Comparison of ENCODE assay signal across 9 cellular contexts in genomic region chr4:152462047-152462446, GRCh38.
DNase-seq lines count a peak whose midpoint lies in the region; ATAC-seq and TF ChIP-seq lines count a peak whose summit lies in the region.
"Had no signal": no experiment of that assay in that cellular context is flagged by ENCODE, and none has a peak within 500 bp of the region (broad histone marks: within the 10 kb centered on the region; RNA-seq: fewer than 3 reads in every experiment).

No MANE protein-coding gene starts in this region.

- TF ChIP-seq CTCF in endothelial cell (IDR thresholded peaks at IDR 0.05; ENCODE audit: unreplicated experiment) = no peak

- ATAC-seq in GM18502 (IDR thresholded peaks at IDR 0.05; ENCODE audit: poor library complexity, unreplicated experiment) (peak; percentile 66), GM21515 (IDR thresholded peaks at IDR 0.05; ENCODE audit: unreplicated experiment) (peak; percentile 53), HG03432 (IDR thresholded peaks at IDR 0.05; ENCODE audit: unreplicated experiment) (peak; percentile 74), HG02870 (IDR thresholded peaks at IDR 0.05; ENCODE audit: unreplicated experiment) (no peak)

- H3K4me3 Mint-ChIP-seq in endothelial cell (ENCODE audit: unreplicated experiment) = no peak overlapping the region
- H3K4me3 Mint-ChIP-seq: activated naive CD4-positive, alpha-beta T cell treated with anti-CD3 and anti-CD28 coated beads for 36 hours had no signal

- H3K27ac Mint-ChIP-seq in endothelial cell (ENCODE audit: unreplicated experiment) = peak overlapping the region; percentile 25
- H3K27ac Mint-ChIP-seq: activated naive CD4-positive, alpha-beta T cell treated with anti-CD3 and anti-CD28 coated beads for 36 hours had no signal

- peaks cover 2% of the 10 kb centered on the region for H3K27me3 Mint-ChIP-seq in endothelial cell (ENCODE audit: unreplicated experiment)

- DNase-seq in endothelial cell (ENCODE audit: low spot score) = no peak
- DNase-seq in NCI-H1436 treated with DMSO at 0.1 percent for 48 hours (lab: John Stamatoyannopoulos, UW) = no peak
- no peak for DNase-seq in activated CD8-positive, alpha-beta memory T cell treated with anti-CD3 and anti-CD28 coated beads, Interleukin-2, amount 50 U/mL, for 4 hours
- no peak for DNase-seq in amniotic stem cell (lab: John Stamatoyannopoulos, UW)
- DNase-seq: activated naive CD4-positive, alpha-beta T cell treated with anti-CD3 and anti-CD28 coated beads for 36 hours had no signal

- no peaks in the 10 kb centered on the region for H3K36me3 Mint-ChIP-seq in endothelial cell (ENCODE audit: low read depth, unreplicated experiment)

- H3K4me1 Mint-ChIP-seq in endothelial cell (ENCODE audit: unreplicated experiment) = peaks cover 51% of the 10 kb centered on the region

- H3K9me3 Mint-ChIP-seq in endothelial cell (ENCODE audit: unreplicated experiment) = no peaks in the 10 kb centered on the region
